In the genomic region with DNA sequence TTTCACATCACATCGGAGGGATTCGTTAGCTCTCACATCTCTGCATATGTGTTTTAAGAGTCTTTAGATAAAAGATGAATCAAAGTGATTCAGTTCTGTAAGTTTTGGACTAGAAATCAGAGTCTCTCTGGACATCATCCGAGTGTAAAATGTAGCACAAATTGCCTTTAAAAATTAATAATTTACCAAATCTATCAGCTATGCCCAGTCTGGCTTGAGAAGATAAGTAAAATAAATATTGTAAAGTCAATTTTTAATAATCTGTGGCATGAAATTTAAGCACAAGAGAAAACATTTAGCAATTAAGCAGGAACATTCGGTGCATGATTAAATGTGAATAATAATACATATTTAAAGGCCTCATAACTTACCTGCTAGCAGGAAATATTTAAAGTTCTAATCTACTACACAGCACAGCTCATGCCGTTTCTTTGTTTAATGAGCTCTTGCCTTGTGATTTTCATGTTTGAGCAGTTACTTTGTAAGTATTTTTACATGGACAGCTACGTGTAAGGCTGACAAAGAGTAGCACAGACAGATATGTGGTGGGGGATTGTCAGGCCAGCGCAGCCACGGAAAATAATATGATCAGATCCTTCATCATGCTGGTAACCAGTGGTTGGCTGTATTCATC, we compare ENCODE assay signal across 18 cellular contexts.
DNase-seq lines count a peak whose midpoint lies in the region; ATAC-seq and TF ChIP-seq lines count a peak whose summit lies in the region.
"Had no signal": no experiment of that assay in that cellular context is flagged by ENCODE, and none has a peak within 500 bp of the region (broad histone marks: within the 10 kb centered on the region; RNA-seq: fewer than 3 reads in every experiment).

No MANE protein-coding gene starts in this region.

- no peaks in the 10 kb centered on the region for H3K9me3 Mint-ChIP-seq in nephron progenitor cell
- H3K9me3 Mint-ChIP-seq in activated naive CD8-positive, alpha-beta T cell treated with anti-CD3 and anti-CD28 coated beads, Interleukin-2, amount 50 U/mL, for 24 hours = no peaks in the 10 kb centered on the region
- H3K9me3 Mint-ChIP-seq: CD8-positive, alpha-beta memory T cell; T-helper 2 cell treated with Interferon-gamma antibody and Interleukin-4, amounts not matched to agents 5 μg/mL and 100 μg/mL, for 36 hours had no signal

- peaks cover 38% of the 10 kb centered on the region for H3K27me3 Mint-ChIP-seq in nephron progenitor cell (ENCODE audit: low read depth, poor library complexity)
- H3K27me3 Mint-ChIP-seq in activated naive CD8-positive, alpha-beta T cell treated with anti-CD3 and anti-CD28 coated beads, Interleukin-2, amount 50 U/mL, for 24 hours = peaks cover 33% of the 10 kb centered on the region

- H3K9me3 ChIP-seq in BLaER1 treated with 17β-estradiol and CSF1 and Interleukin-3, amounts not matched to agents 10 nM and 100 nM (replicated peaks in 1 of 11) = peaks cover 6 to 31% (median 26%) of the 10 kb centered on the region in 11 experiments; a peak in 17 of 22 replicates
- H3K9me3 ChIP-seq in Karpas-422 (ENCODE audit: low read length) = no peaks in the 10 kb centered on the region
- H3K9me3 ChIP-seq: sigmoid colon, SJSA1, vagina had no signal

- H3K4me1 Mint-ChIP-seq in nephron progenitor cell = peaks cover 19% of the 10 kb centered on the region
- H3K4me1 Mint-ChIP-seq in activated naive CD8-positive, alpha-beta T cell treated with anti-CD3 and anti-CD28 coated beads, Interleukin-2, amount 50 U/mL, for 24 hours = peaks cover 13% of the 10 kb centered on the region

- no peak overlapping the region for H3K27ac ChIP-seq in BLaER1 treated with 17β-estradiol and CSF1 and Interleukin-3, amounts not matched to agents 10 nM and 100 nM
- H3K27ac ChIP-seq in Karpas-422 (ENCODE audit: low read length) (peak overlapping the region; percentile 16; the same call in 1 of the 2 replicates), dorsolateral prefrontal cortex (peak overlapping the region in 1 of 59 donors; percentile 63)
- H3K27ac ChIP-seq: sigmoid colon, SJSA1, vagina had no signal

- H3K4me2 ChIP-seq in BLaER1 treated with 17β-estradiol and CSF1 and Interleukin-3, amounts not matched to agents 10 nM and 100 nM = peak overlapping the region in 10 of 11 experiments; percentile 40 to 90 (median 76); a peak in 19 of 22 replicates
- H3K4me2 ChIP-seq in Karpas-422 (ENCODE audit: low read depth, low read length, poor library complexity, severe bottlenecking) = peak overlapping the region; percentile 61

- peaks cover 4 to 88% (median 69%) of the 10 kb centered on the region in 10 experiments; a peak in 18 of 20 replicates for H3K4me1 ChIP-seq in BLaER1 treated with 17β-estradiol and CSF1 and Interleukin-3, amounts not matched to agents 10 nM and 100 nM
- peaks cover 44% of the 10 kb centered on the region for H3K4me1 ChIP-seq in Karpas-422 (ENCODE audit: low read length)
- H3K4me1 ChIP-seq: SJSA1 had no signal

- H3K79me2 ChIP-seq in Karpas-422 (ENCODE audit: low read length) = no peaks in the 10 kb centered on the region

- peak overlapping the region; percentile 85 for H3K4me3 Mint-ChIP-seq in nephron progenitor cell
- H3K4me3 Mint-ChIP-seq in activated naive CD8-positive, alpha-beta T cell treated with anti-CD3 and anti-CD28 coated beads, Interleukin-2, amount 50 U/mL, for 24 hours = no peak overlapping the region

- H4K20me1 ChIP-seq in BLaER1 treated with 17β-estradiol and CSF1 and Interleukin-3, amounts not matched to agents 10 nM and 100 nM = no peaks in the 10 kb centered on the region; a peak in 1 of 22 replicates
- H4K20me1 ChIP-seq in Karpas-422 (ENCODE audit: insufficient read depth, low read depth, low read length) = no peaks in the 10 kb centered on the region

- H3K36me3 ChIP-seq in BLaER1 treated with 17β-estradiol and CSF1 and Interleukin-3, amounts not matched to agents 10 nM and 100 nM = no peaks in the 10 kb centered on the region
- H3K36me3 ChIP-seq in Karpas-422 (ENCODE audit: insufficient read depth, low read length) = no peaks in the 10 kb centered on the region
- H3K36me3 ChIP-seq: sigmoid colon, SJSA1, vagina had no signal

- H3K9ac ChIP-seq in BLaER1 treated with 17β-estradiol and CSF1 and Interleukin-3, amounts not matched to agents 10 nM and 100 nM = peak overlapping the region in 2 of 11 experiments; percentile 44 to 45; a peak in 1 of 22 replicates
- H3K9ac ChIP-seq in Karpas-422 (ENCODE audit: low read length) = peak overlapping the region; percentile 55

- no peak for TF ChIP-seq CTCF in dorsolateral prefrontal cortex (IDR thresholded peaks at IDR 0.05 in 54 of 56, conservative IDR thresholded peaks at IDR 0.05 in 2 of 56; ENCODE audit: low read depth in 1 of 56, partially characterized antibody in 56 of 56)
- no peak for TF ChIP-seq CTCF in nephron progenitor cell (IDR thresholded peaks at IDR 0.05)

- no peaks in the 10 kb centered on the region for H3K36me3 Mint-ChIP-seq in nephron progenitor cell (ENCODE audit: low read depth)
- no peaks in the 10 kb centered on the region for H3K36me3 Mint-ChIP-seq in activated naive CD8-positive, alpha-beta T cell treated with anti-CD3 and anti-CD28 coated beads, Interleukin-2, amount 50 U/mL, for 24 hours (ENCODE audit: low read depth)
- H3K36me3 Mint-ChIP-seq: CD8-positive, alpha-beta memory T cell had no signal

- no peak overlapping the region for H2AFZ ChIP-seq in Karpas-422 (ENCODE audit: low read length)

- H3K27ac Mint-ChIP-seq in nephron progenitor cell = no peak overlapping the region
- no peak overlapping the region for H3K27ac Mint-ChIP-seq in activated naive CD8-positive, alpha-beta T cell treated with anti-CD3 and anti-CD28 coated beads, Interleukin-2, amount 50 U/mL, for 24 hours
- H3K27ac Mint-ChIP-seq: T-helper 2 cell treated with Interferon-gamma antibody and Interleukin-4, amounts not matched to agents 5 μg/mL and 100 μg/mL, for 36 hours had no signal

- no peak overlapping the region for H3K4me3 ChIP-seq in BLaER1 treated with 17β-estradiol and CSF1 and Interleukin-3, amounts not matched to agents 10 nM and 100 nM
- H3K4me3 ChIP-seq in Karpas-422 (ENCODE audit: low read length) (peak overlapping the region; percentile 53), dorsolateral prefrontal cortex (peak overlapping the region in 33 of 59 donors; percentile 34 to 66 (median 50))
- H3K4me3 ChIP-seq: SJSA1, vagina had no signal

- DNase-seq in Karpas-422 = no peak
- DNase-seq in dorsolateral prefrontal cortex = no peak
- no peak for DNase-seq in nephron progenitor cell
- no peak for DNase-seq in stimulated activated CD4-positive, alpha-beta T cell treated with anti-CD3 and anti-CD28 coated beads, Interleukin-4, amount 100 ng/mL, for 4 hours
- no peak for DNase-seq in activated naive CD8-positive, alpha-beta T cell treated with anti-CD3 and anti-CD28 coated beads, Interleukin-2, amount 50 U/mL, for 24 hours
- no peak for DNase-seq in HuH-7.5 (ENCODE audit: low spot score)
- no peak for DNase-seq in Kasumi-1 (lab: John Stamatoyannopoulos, UW)
- DNase-seq: CD8-positive, alpha-beta memory T cell; central memory CD4-positive, alpha-beta T cell; EL; IMR-90; NCI-H2171; sigmoid colon; stimulated activated CD4-positive, alpha-beta T cell treated with anti-CD3 and anti-CD28 coated beads, Interleukin-1b, Interleukin-23, amount 100 ng/mL, for 48 hours had no signal

- intact Hi-C loops in dorsolateral prefrontal cortex (cut with DNase I) = loop anchor here in 1 of 2 donors (10.0 kb wide), 1 partner anchor 135 kb away; no protein-coding TSS in a partner anchor

- H3K27me3 ChIP-seq in BLaER1 treated with 17β-estradiol and CSF1 and Interleukin-3, amounts not matched to agents 10 nM and 100 nM = peaks cover 0 to 12% (median 0%) of the 10 kb centered on the region in 11 experiments; a peak in 7 of 22 replicates
- H3K27me3 ChIP-seq in Karpas-422 (ENCODE audit: low read length) (no peaks in the 10 kb centered on the region), dorsolateral prefrontal cortex (peaks cover 0 to 9% (median 0%) of the 10 kb centered on the region in 45 donors)
- H3K27me3 ChIP-seq: vagina had no signal

- no peak for ATAC-seq in activated naive CD8-positive, alpha-beta T cell treated with anti-CD3 and anti-CD28 coated beads, Interleukin-2, amount 50 U/mL, for 24 hours

- no peaks in the 10 kb centered on the region for H3K9me2 ChIP-seq in Karpas-422 (replicated peaks; ENCODE audit: insufficient read depth, low read length)

Comparison
In these comparisons a context has a peak if more than half of its experiments do, and no peak if none do; other contexts are left out.
1. H3K4me3 ChIP-seq: peak in Karpas-422 (single experiment) and dorsolateral prefrontal cortex (33 of 59); none in BLaER1 treated with 17β-estradiol and CSF1 and Interleukin-3, amounts not matched to agents 10 nM and 100 nM (0 of 10).